Comparison of ENCODE assay signal across 8 cellular contexts in genomic region chr5:171207256-171207866, GRCh38.
DNase-seq lines count a peak whose midpoint lies in the region; ATAC-seq and TF ChIP-seq lines count a peak whose summit lies in the region.

No MANE protein-coding gene starts in this region.

- WGBS in IMR-90 (ENCODE audit: extremely low coverage in 2 of 2, insufficient read length in 1 of 2), 2 experiments, result 20% methylated on average over 1 of the region's 6 CpGs; no CpG with 5 or more reads in 1 of the 2 experiments

- in situ Hi-C loops in IMR-90 (cut with MboI; ENCODE audit: low sequenced_read_pairs), result loop anchor here (5.0 kb wide), 1 partner anchor 130 kb away; no protein-coding TSS in a partner anchor

- no peak overlapping the region for H3K4me3 Mint-ChIP-seq in activated T-cell treated with anti-CD3 and anti-CD28 coated beads, Interleukin-2, amount 50 U/mL, for 24 hours

- peaks cover 3% of the 10 kb centered on the region for H3K27me3 Mint-ChIP-seq in activated T-cell treated with anti-CD3 and anti-CD28 coated beads, Interleukin-2, amount 50 U/mL, for 24 hours

- H3K4me2 ChIP-seq in IMR-90 (ENCODE audit: low read depth, low read length), result no peak overlapping the region

- DNase-seq in activated T-cell treated with anti-CD3 and anti-CD28 coated beads for 4 hours (peak; percentile 4), IMR-90 (peak; percentile 57), fibroblast of peridontal ligament (ENCODE audit: extremely low read depth) (peak; percentile 80), renal cortical epithelial cell (ENCODE audit: low read depth) (peak; percentile 56), vagina (ENCODE audit: extremely low spot score in 2 of 2) (no peak)
- DNase-seq in activated T-cell treated with anti-CD3 and anti-CD28 coated beads, Interleukin-2, amount 50 U/mL, for 24 hours, result no peak

- CTCF ChIA-PET in IMR-90 (lab: Yijun Ruan, JAX), result interaction anchor here (0.7 to 3.8 kb wide), 15 partner anchors 8 to 398 kb away, joined by 3 to 22 read pairs (median 3); no protein-coding TSS in a partner anchor

- no peak overlapping the region for H3K4me3 ChIP-seq in IMR-90 (ENCODE audit: insufficient read depth, low read depth, low read length)
- H3K4me3 ChIP-seq in vagina, result no peak overlapping the region

- H3K56ac ChIP-seq in IMR-90 (ENCODE audit: extremely low read depth, insufficient read depth, low read length), result no peak overlapping the region

- H3K27me3 ChIP-seq in IMR-90 (ENCODE audit: control insufficient read depth, insufficient read depth, low read length) (no peaks in the 10 kb centered on the region), vagina (no peaks in the 10 kb centered on the region)

- no peak overlapping the region for H2BK20ac ChIP-seq in IMR-90 (ENCODE audit: low read depth, low read length)

- TF ChIP-seq RAD21 in IMR-90 (IDR thresholded peaks at IDR 0.05; ENCODE audit: low read length), result peak; percentile 65

- no peak overlapping the region for H2BK120ac ChIP-seq in IMR-90 (ENCODE audit: low read depth, low read length)

- no TSS peak for BruUV-seq in IMR-90 (replicated peaks; lab: Mats Ljungman, UMichigan)

- no peak overlapping the region for H3K4ac ChIP-seq in IMR-90 (ENCODE audit: low read depth, low read length)

- peak; percentile 64 for TF ChIP-seq CTCF in IMR-90 (conservative IDR thresholded peaks at IDR 0.05; ENCODE audit: low read depth, low read length)
- TF ChIP-seq CTCF in vagina (IDR thresholded peaks at IDR 0.05), result peak in 1 of 3 experiments; percentile 12

- no peak overlapping the region for H2AK9ac ChIP-seq in IMR-90 (replicated peaks; ENCODE audit: low read depth, low read length, poor library complexity)

- H4K5ac ChIP-seq in IMR-90 (ENCODE audit: low read depth, low read length), result no peak overlapping the region

- no peaks in the 10 kb centered on the region for H3K9me3 Mint-ChIP-seq in activated T-cell treated with anti-CD3 and anti-CD28 coated beads, Interleukin-2, amount 50 U/mL, for 24 hours

- H3K79me1 ChIP-seq in IMR-90 (ENCODE audit: low read depth in 1 of 2, low read length in 2 of 2), result no peaks in the 10 kb centered on the region

- ATAC-seq in IMR-90 (ENCODE audit: low read depth) (peak; percentile 79), SK-N-SH treated with all-trans-retinoic acid at 6 μM for 48 hours (peak; percentile 84), HG03571 (IDR thresholded peaks at IDR 0.05; ENCODE audit: unreplicated experiment) (no peak)

- H3K9ac ChIP-seq in IMR-90 (ENCODE audit: low read depth, low read length), result no peak overlapping the region

- no peak overlapping the region for H4K91ac ChIP-seq in IMR-90 (ENCODE audit: insufficient read depth, low read depth, low read length)

- no peak for TF ChIP-seq POLR2A in IMR-90 (IDR thresholded peaks at IDR 0.05; ENCODE audit: low read depth, low read length)
- TF ChIP-seq POLR2A in vagina (IDR thresholded peaks at IDR 0.05), result no peak

- H3K9me1 ChIP-seq in IMR-90 (ENCODE audit: insufficient read depth, low read length), result no peaks in the 10 kb centered on the region

- H3K4me1 ChIP-seq in IMR-90 (ENCODE audit: control insufficient read depth, insufficient read depth, low read length) (no peaks in the 10 kb centered on the region), vagina (no peaks in the 10 kb centered on the region)

- H3K27ac ChIP-seq in IMR-90 (ENCODE audit: insufficient read depth, low read length), result no peak overlapping the region
- no peak overlapping the region for H3K27ac ChIP-seq in vagina

- intact Hi-C loops in IMR-90 (cut with micrococcal nuclease) (loop anchor here (1.0 to 10.0 kb wide), 6 partner anchors 65 to 573 kb away; no protein-coding TSS in a partner anchor), vagina (cut with DNase I) (no loop called here)

- H3K23ac ChIP-seq in IMR-90 (ENCODE audit: low read depth, low read length), result no peak overlapping the region

- H4K20me1 ChIP-seq in IMR-90 (ENCODE audit: insufficient read depth, low read length), result no peaks in the 10 kb centered on the region

- peak overlapping the region; percentile 76 for H2AFZ ChIP-seq in IMR-90 (replicated peaks; ENCODE audit: low read length, poor library complexity)

- H3K4me1 Mint-ChIP-seq in activated T-cell treated with anti-CD3 and anti-CD28 coated beads, Interleukin-2, amount 50 U/mL, for 24 hours (ENCODE audit: low read depth), result no peaks in the 10 kb centered on the region

- H3K9me3 ChIP-seq in IMR-90 (ENCODE audit: control insufficient read depth, insufficient read depth, low read length), result no peaks in the 10 kb centered on the region
- H3K9me3 ChIP-seq in vagina, result no peaks in the 10 kb centered on the region

- no peak overlapping the region for H2BK15ac ChIP-seq in IMR-90 (ENCODE audit: low read depth, low read length)

- no peak overlapping the region for H4K8ac ChIP-seq in IMR-90 (ENCODE audit: low read depth in 2 of 2, low read length in 2 of 2)

- H3K36me3 ChIP-seq in IMR-90 (ENCODE audit: control insufficient read depth, insufficient read depth, low read length) (0 out of 2 replicates have a peak, but pooled peaks cover 2% of the 10 kb centered on the region), vagina (no peaks in the 10 kb centered on the region)

- POLR2A ChIA-PET in IMR-90 (lab: Charles Lee; ENCODE audit: unreplicated experiment), result interaction anchor here (0.5 to 0.7 kb wide), 2 partner anchors 161 to 186 kb away, joined by 3 read pairs; no protein-coding TSS in a partner anchor

- no peak overlapping the region for H2BK5ac ChIP-seq in IMR-90 (ENCODE audit: low read depth, low read length, poor library complexity, severe bottlenecking)

- H3K18ac ChIP-seq in IMR-90 (ENCODE audit: low read depth, low read length), result no peak overlapping the region

- H3K14ac ChIP-seq in IMR-90 (replicated peaks; ENCODE audit: low read depth, low read length), result no peak overlapping the region

- no peak overlapping the region for H2AK5ac ChIP-seq in IMR-90 (ENCODE audit: low read depth, low read length)

- H3K36me3 Mint-ChIP-seq in activated T-cell treated with anti-CD3 and anti-CD28 coated beads, Interleukin-2, amount 50 U/mL, for 24 hours (ENCODE audit: low read depth), result no peaks in the 10 kb centered on the region

- H3K27ac Mint-ChIP-seq in activated T-cell treated with anti-CD3 and anti-CD28 coated beads, Interleukin-2, amount 50 U/mL, for 24 hours, result no peak overlapping the region

- dilution Hi-C loops in IMR-90 (cut with HindIII; ENCODE audit: low sequenced_read_pairs, unreplicated experiment), result no loop called here

TF ChIP-seq in IMR-90, 13 proteins besides CTCF, POLR2A, EP300 and RAD21:
- TF ChIP-seq MXI1 (IDR thresholded peaks at IDR 0.05; ENCODE audit: borderline replicate concordance, low read depth, low read length) (no peak), SMC3 (IDR thresholded peaks at IDR 0.05; ENCODE audit: low read depth, low read length) (peak; percentile 72)

TF ChIP-seq in SK-N-SH treated with all-trans-retinoic acid at 6 μM for 48 hours, 23 proteins besides CTCF, POLR2A, EP300 and RAD21 (continues in another document):
- TF ChIP-seq GLIS3 (CRISPR knock-in tag; IDR thresholded peaks at IDR 0.05) (no peak), CREB5 (CRISPR knock-in tag; IDR thresholded peaks at IDR 0.05; ENCODE audit: low read depth) (no peak), ZNF70 (CRISPR knock-in tag; IDR thresholded peaks at IDR 0.05) (no peak), TSHZ2 (CRISPR knock-in tag; IDR thresholded peaks at IDR 0.05) (no peak), ZFP30 (CRISPR knock-in tag; IDR thresholded peaks at IDR 0.05) (no peak)
- TF ChIP-seq, protein P1, sequence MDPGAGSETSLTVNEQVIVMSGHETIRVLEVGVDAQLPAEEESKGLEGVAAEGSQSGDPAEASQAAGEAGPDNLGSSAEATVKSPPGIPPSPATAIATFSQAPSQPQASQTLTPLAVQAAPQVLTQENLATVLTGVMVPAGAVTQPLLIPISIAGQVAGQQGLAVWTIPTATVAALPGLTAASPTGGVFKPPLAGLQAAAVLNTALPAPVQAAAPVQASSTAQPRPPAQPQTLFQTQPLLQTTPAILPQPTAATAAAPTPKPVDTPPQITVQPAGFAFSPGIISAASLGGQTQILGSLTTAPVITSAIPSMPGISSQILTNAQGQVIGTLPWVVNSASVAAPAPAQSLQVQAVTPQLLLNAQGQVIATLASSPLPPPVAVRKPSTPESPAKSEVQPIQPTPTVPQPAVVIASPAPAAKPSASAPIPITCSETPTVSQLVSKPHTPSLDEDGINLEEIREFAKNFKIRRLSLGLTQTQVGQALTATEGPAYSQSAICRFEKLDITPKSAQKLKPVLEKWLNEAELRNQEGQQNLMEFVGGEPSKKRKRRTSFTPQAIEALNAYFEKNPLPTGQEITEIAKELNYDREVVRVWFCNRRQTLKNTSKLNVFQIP (CRISPR knock-in tag; IDR thresholded peaks at IDR 0.05; ENCODE audit: borderline replicate concordance, low read depth), result no peak

Comparison
In these comparisons a context has a peak if more than half of its experiments do, and no peak if none do; other contexts are left out.
1. DNase-seq: peak in activated T-cell treated with anti-CD3 and anti-CD28 coated beads for 4 hours (single experiment), IMR-90 (single experiment), fibroblast of peridontal ligament (single experiment) and renal cortical epithelial cell (single experiment); none in activated T-cell treated with anti-CD3 and anti-CD28 coated beads, Interleukin-2, amount 50 U/mL, for 24 hours (single experiment) and vagina (0 of 2).